8 cellular contexts compared by ENCODE assay signal in the genomic region with DNA sequence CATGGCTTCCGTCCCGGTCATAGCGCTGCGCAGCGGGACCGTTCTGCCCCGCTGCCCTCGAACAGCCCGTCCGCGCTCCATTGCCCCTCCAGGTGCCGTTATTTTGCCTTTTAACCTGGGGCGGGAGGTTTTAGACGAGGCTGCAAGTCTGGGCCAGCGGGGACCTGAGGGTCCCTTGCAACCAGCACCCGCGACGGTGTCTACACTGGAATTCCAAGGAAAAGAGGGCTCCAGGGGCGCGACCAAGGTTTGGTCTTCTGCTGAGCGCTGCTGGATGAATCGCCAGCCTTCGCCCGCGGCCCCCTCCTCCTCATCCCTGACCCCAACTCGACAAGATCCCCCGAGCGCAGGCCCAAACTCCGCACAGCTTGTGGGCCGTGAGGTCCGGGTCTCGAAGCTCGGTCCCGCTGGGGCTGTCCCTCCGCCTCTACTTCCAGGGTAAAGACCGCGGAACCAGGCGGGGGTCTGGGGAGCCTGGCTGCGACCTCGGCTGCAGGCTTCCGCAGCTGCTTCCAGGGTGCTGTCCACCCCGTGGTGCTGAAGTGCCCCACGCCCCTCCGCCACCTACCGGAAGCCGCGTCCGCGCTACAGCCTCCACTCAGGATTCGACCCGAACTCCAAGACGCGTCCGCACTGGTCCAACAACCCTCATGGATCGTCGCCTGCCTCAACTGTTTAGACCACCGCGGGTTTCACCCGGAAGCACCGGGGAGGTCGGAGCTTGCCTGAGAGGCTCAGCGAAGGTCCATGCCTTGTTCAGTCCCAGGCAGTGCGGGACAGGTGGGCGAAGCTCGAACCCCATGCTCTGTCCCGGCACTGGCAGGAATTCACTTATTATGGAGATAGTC. TPM values are rescaled to one million over a fixed set of nuclear protein-coding genes. Genes with fewer than 3 reads are reported as not detected.
DNase-seq lines count a peak whose midpoint lies in the region; ATAC-seq and TF ChIP-seq lines count a peak whose summit lies in the region.

No MANE protein-coding gene starts in this region.

- no peak overlapping the region for H2AFZ ChIP-seq in hepatocyte

- H3K79me2 ChIP-seq in hepatocyte, result no peaks in the 10 kb centered on the region

- no peaks in the 10 kb centered on the region for H3K9me2 ChIP-seq in hepatocyte (replicated peaks; ENCODE audit: insufficient read depth)

- H3K27me3 ChIP-seq in hepatocyte (peaks cover 57% of the 10 kb centered on the region), skeletal muscle tissue (ENCODE audit: control insufficient read depth in 3 of 3, insufficient read depth in 3 of 3, low read length in 3 of 3) (peaks cover 41 to 46% (median 43%) of the 10 kb centered on the region in 3 donors)

- CTCF ChIA-PET in T-cell (lab: Charles Lee), result no interaction called here

- peaks cover 29 to 52% (median 43%) of the 10 kb centered on the region in 3 donors for H3K4me1 Mint-ChIP-seq in T-cell

- H3K27me3 Mint-ChIP-seq in T-cell, result peaks cover 51 to 68% of the 10 kb centered on the region in 2 donors

- WGBS in hepatocyte (ENCODE audit: low lambda C conversion rate, missing lambda C conversion rate), result 17% methylated on average over 66 of the region's 66 CpGs

- H3K4me2 ChIP-seq in hepatocyte, result peak overlapping the region; percentile 88

- H3K4me3 ChIP-seq in hepatocyte, result no peak overlapping the region
- peak overlapping the region; percentile 5 to 52 (median 46) for H3K4me3 ChIP-seq in skeletal muscle tissue (ENCODE audit: low read length in 3 of 3)

- H4K20me1 ChIP-seq in hepatocyte (ENCODE audit: insufficient read depth, poor library complexity, severe bottlenecking), result no peaks in the 10 kb centered on the region

- peak overlapping the region in 1 of 2 donors; percentile 46 for H3K27ac Mint-ChIP-seq in T-cell

- TF ChIP-seq CTCF in hepatocyte (IDR thresholded peaks at IDR 0.05; ENCODE audit: poor library complexity), result peak; percentile 70

- ATAC-seq in T-cell (replicated peaks in 1 of 4) (peak; percentile 40 to 62 (median 46)), GM18868 (IDR thresholded peaks at IDR 0.05; ENCODE audit: unreplicated experiment) (no peak)

- H3K36me3 ChIP-seq in hepatocyte (replicated peaks; ENCODE audit: insufficient read depth, low read depth), result no peaks in the 10 kb centered on the region
- H3K36me3 ChIP-seq in skeletal muscle tissue (ENCODE audit: control insufficient read depth in 3 of 3, insufficient read depth in 3 of 3, low read length in 3 of 3), result no peaks in the 10 kb centered on the region

- no peak overlapping the region for H3K9ac ChIP-seq in skeletal muscle tissue (ENCODE audit: low read depth in 1 of 3, low read length in 3 of 3)

- H3K36me3 Mint-ChIP-seq in T-cell, result no peaks in the 10 kb centered on the region

- H3K4me1 ChIP-seq in hepatocyte (ENCODE audit: insufficient read depth) (peaks cover 10% of the 10 kb centered on the region), skeletal muscle tissue (ENCODE audit: control insufficient read depth in 3 of 3, insufficient read depth in 3 of 3, low read length in 3 of 3) (peaks cover 36 to 41% (median 41%) of the 10 kb centered on the region in 3 donors)

- no peaks in the 10 kb centered on the region for H3K9me3 Mint-ChIP-seq in T-cell

- POLR2A ChIA-PET in T-cell (lab: Charles Lee), result no interaction called here

- peak overlapping the region in 1 of 3 donors; percentile 52 for H3K4me3 Mint-ChIP-seq in T-cell

- DNase-seq in GM04504 (ENCODE audit: low read depth), result peak; percentile 25
- peak; percentile 19 to 75 (median 59) for DNase-seq in T-cell
- peak; percentile 55 for DNase-seq in amniotic epithelial cell (ENCODE audit: low read depth)
- peak; percentile 88 for DNase-seq in hepatocyte (ENCODE audit: low spot score)
- no peak for DNase-seq in SHP77 treated with DMSO at 0.1 percent for 48 hours (lab: John Stamatoyannopoulos, UW)
- DNase-seq in NAMALWA (ENCODE audit: low spot score), result no peak

- H3K9me3 ChIP-seq in hepatocyte (ENCODE audit: low read depth) (no peaks in the 10 kb centered on the region), skeletal muscle tissue (ENCODE audit: control insufficient read depth in 3 of 3, low read length in 3 of 3) (no peaks in the 10 kb centered on the region)

- H3K27ac ChIP-seq in hepatocyte (no peak overlapping the region), skeletal muscle tissue (ENCODE audit: low read depth, low read length) (no peak overlapping the region)

RNA-seq across cellular contexts. Expression of a gene that starts 10.1 kb away (rescaled TPM):
- total RNA-seq in T-cell (not detected), hepatocyte (1.2 and 1.9 TPM in 2 replicates), skeletal muscle tissue (4.2 TPM)
- polyA plus RNA-seq in hepatocyte, result 6.1 and 9.8 TPM in 2 replicates

Comparison
In these comparisons a context has a peak if more than half of its experiments do, and no peak if none do; other contexts are left out.
1. DNase-seq: peak in GM04504 (single experiment), T-cell (34 of 34), amniotic epithelial cell (single experiment) and hepatocyte (single experiment); none in SHP77 treated with DMSO at 0.1 percent for 48 hours (single experiment) and NAMALWA (single experiment).